17 cellular contexts compared by ENCODE assay signal in genomic region chr7:132076301-132077049, GRCh38.
DNase-seq lines count a peak whose midpoint lies in the region; ATAC-seq and TF ChIP-seq lines count a peak whose summit lies in the region.
"Had no signal": no experiment of that assay in that cellular context is flagged by ENCODE, and none has a peak within 500 bp of the region (broad histone marks: within the 10 kb centered on the region; RNA-seq: fewer than 3 reads in every experiment).

No MANE protein-coding gene starts in this region.

- H3K4me1 Mint-ChIP-seq in nephron: peaks cover 48% of the 10 kb centered on the region
- H3K4me1 Mint-ChIP-seq: IgD-negative memory B cell had no signal

- peaks cover 27% of the 10 kb centered on the region for H3K27me3 Mint-ChIP-seq in nephron (ENCODE audit: low read depth)

- DNase-seq in DMS79 (lab: John Stamatoyannopoulos, UW) (peak; percentile 70), NCI-H1694 treated with DMSO at 0.1 percent for 48 hours (lab: John Stamatoyannopoulos, UW) (peak; percentile 50), caudate nucleus (lab: John Stamatoyannopoulos, UW) (peak in 32 of 61 donors; percentile 10 to 84 (median 36)), NAMALWA (ENCODE audit: low spot score) (no peak)
- DNase-seq in activated CD4-positive, alpha-beta T cell treated with anti-CD3 and anti-CD28 coated beads, Interleukin-2, amount 50 U/mL, for 1 hour: no peak
- DNase-seq: DMS 273 treated with DMSO at 0.1 percent for 48 hours, EL, NCI-H1105 treated with DMSO at 0.1 percent for 48 hours, NCI-H2029, NCI-H526, PC-3 had no signal

- peak overlapping the region; percentile 90 for H3K27ac ChIP-seq in caudate nucleus (ENCODE audit: low read depth, low read length)
- H3K27ac ChIP-seq: BLaER1 treated with 17β-estradiol and CSF1 and Interleukin-3, amounts not matched to agents 10 nM and 100 nM; RWPE1 had no signal

- no peak overlapping the region for H3K4me3 Mint-ChIP-seq in nephron
- H3K4me3 Mint-ChIP-seq: H9, IgD-negative memory B cell had no signal

- H3K9me3 Mint-ChIP-seq in nephron: no peaks in the 10 kb centered on the region
- H3K9me3 Mint-ChIP-seq: IgD-negative memory B cell had no signal

- H3K27ac Mint-ChIP-seq in nephron: peak overlapping the region in 2 of 3 experiments; percentile 15 to 43
- H3K27ac Mint-ChIP-seq: H9, IgD-negative memory B cell had no signal

- no peaks in the 10 kb centered on the region for H3K36me3 Mint-ChIP-seq in nephron (ENCODE audit: low read depth)

- ATAC-seq in GM18907 (IDR thresholded peaks at IDR 0.05; ENCODE audit: unreplicated experiment): no peak
- ATAC-seq: PC-3 had no signal

- TF ChIP-seq CTCF in nephron (IDR thresholded peaks at IDR 0.05; ENCODE audit: unreplicated experiment in 3 of 3): no peak

Comparison
In these comparisons a context has a peak if more than half of its experiments do, and no peak if none do; other contexts are left out.
1. DNase-seq: peak in DMS79 (single experiment), NCI-H1694 treated with DMSO at 0.1 percent for 48 hours (single experiment) and caudate nucleus (32 of 61); none in NAMALWA (single experiment) and activated CD4-positive, alpha-beta T cell treated with anti-CD3 and anti-CD28 coated beads, Interleukin-2, amount 50 U/mL, for 1 hour (single experiment).